ENCODE assay signal across 9 cellular contexts in genomic region chr5:173618927-173619519, GRCh38. TPM values are rescaled to one million over a fixed set of nuclear protein-coding genes. Genes with fewer than 3 reads are reported as not detected.
DNase-seq lines count a peak whose midpoint lies in the region; ATAC-seq, FAIRE-seq and TF ChIP-seq lines count a peak whose summit lies in the region.
"Had no signal": no experiment of that assay in that cellular context is flagged by ENCODE, and none has a peak within 500 bp of the region (broad histone marks: within the 10 kb centered on the region; RNA-seq: fewer than 3 reads in every experiment).

No MANE protein-coding gene starts in this region.

- H2BK5ac ChIP-seq in neuronal stem cell (ENCODE audit: low read length): no peak overlapping the region

- FAIRE-seq in GM12892 (lab: Jason Lieb, UNC): peak; percentile 67

- H3K27me3 ChIP-seq in neuronal stem cell (ENCODE audit: control insufficient read depth in 3 of 3, insufficient read depth in 3 of 3, low read depth in 1 of 3, low read length in 3 of 3): no peaks in the 10 kb centered on the region

- no peak overlapping the region for H3K4ac ChIP-seq in neuronal stem cell (ENCODE audit: low read length)

- H2AK5ac ChIP-seq in neuronal stem cell (ENCODE audit: low read depth, low read length): no peak overlapping the region

- no peak for ATAC-seq in GM19463 (IDR thresholded peaks at IDR 0.05; ENCODE audit: unreplicated experiment)
- ATAC-seq in GM18858 (IDR thresholded peaks at IDR 0.05; ENCODE audit: unreplicated experiment): no peak

- H3K4me3 ChIP-seq in neuronal stem cell (ENCODE audit: low read length in 2 of 2): no peak overlapping the region
- H3K4me3 ChIP-seq: skin epidermis had no signal

- H3K9ac ChIP-seq in neuronal stem cell (ENCODE audit: low read depth, low read length, poor library complexity): no peak overlapping the region

- H3K9me3 ChIP-seq in neuronal stem cell (replicated peaks in 1 of 2; ENCODE audit: control insufficient read depth in 2 of 2, insufficient read depth in 1 of 2, low read depth in 1 of 2, low read length in 2 of 2): no peaks in the 10 kb centered on the region

- no peak overlapping the region for H2BK12ac ChIP-seq in neuronal stem cell (ENCODE audit: low read length)

- H3K4me2 ChIP-seq in neuronal stem cell (ENCODE audit: insufficient read depth, low read length, poor library complexity, severe bottlenecking): no peak overlapping the region

- no peak overlapping the region for H3K18ac ChIP-seq in neuronal stem cell (ENCODE audit: low read length)

- no CpG with 5 or more reads among the region's 7 CpGs for WGBS in neuronal stem cell (ENCODE audit: extremely low coverage in 2 of 2, insufficient read length in 2 of 2, insufficient replicate concordance in 1 of 2), 2 donors

- peaks cover 8 to 10% of the 10 kb centered on the region in 2 donors for H3K4me1 ChIP-seq in neuronal stem cell (ENCODE audit: control insufficient read depth in 2 of 2, insufficient read depth in 1 of 2, low read depth in 1 of 2, low read length in 2 of 2)

- no peak overlapping the region for H3K23ac ChIP-seq in neuronal stem cell (ENCODE audit: low read depth, low read length, poor library complexity)

- H4K91ac ChIP-seq in neuronal stem cell (ENCODE audit: low read depth, low read length, poor library complexity): no peak overlapping the region

- peaks cover 0 to 9% of the 10 kb centered on the region in 2 donors for H3K36me3 ChIP-seq in neuronal stem cell (replicated peaks in 1 of 2; ENCODE audit: control insufficient read depth in 2 of 2, insufficient read depth in 2 of 2, low read length in 2 of 2)

- no peaks in the 10 kb centered on the region for H3K79me1 ChIP-seq in neuronal stem cell (ENCODE audit: low read depth, low read length)

- no peak overlapping the region for H2BK15ac ChIP-seq in neuronal stem cell (ENCODE audit: low read length)

- no peak overlapping the region for H3K27ac ChIP-seq in neuronal stem cell (replicated peaks; ENCODE audit: low read length)

- H4K8ac ChIP-seq in neuronal stem cell (ENCODE audit: low read depth, low read length): no peak overlapping the region

- no peak overlapping the region for H2BK120ac ChIP-seq in neuronal stem cell (ENCODE audit: low read depth, low read length)

- no peak overlapping the region for H3K14ac ChIP-seq in neuronal stem cell (ENCODE audit: low read length)

- DNase-seq in AML-193 (lab: John Stamatoyannopoulos, UW) (peak; percentile 49 to 56), GM12892 (ENCODE audit: insufficient read length) (peak; percentile 29), NCI-H2196 (lab: John Stamatoyannopoulos, UW; ENCODE audit: unreplicated experiment) (peak; percentile 57), epidermal melanocyte (ENCODE audit: insufficient read length, low spot score) (peak; percentile 55), neuronal stem cell (ENCODE audit: low spot score) (peak; percentile 32)
- DNase-seq in activated CD4-positive, alpha-beta T cell treated with anti-CD3 and anti-CD28 coated beads for 48 hours: peak; percentile 36

- no peak for TF ChIP-seq POLR2A in GM12892 (IDR thresholded peaks at IDR 0.05; ENCODE audit: low read depth, low read length)

- peak overlapping the region; percentile 78 for H2AFZ ChIP-seq in neuronal stem cell (ENCODE audit: low read length)

RNA-seq across cellular contexts. Expression of gene BOD1, which starts 2.6 kb away (rescaled TPM):
- 29.5 TPM for polyA plus RNA-seq in GM12892 (2012; ENCODE audit: missing spikeins)
- polyA plus RNA-seq in neuronal stem cell (2013, experiment 1 of 2): 171 TPM
- 171 TPM for polyA plus RNA-seq in neuronal stem cell (2013, experiment 2 of 2)
